ENCODE assay signal across 25 cellular contexts in the genomic region with DNA sequence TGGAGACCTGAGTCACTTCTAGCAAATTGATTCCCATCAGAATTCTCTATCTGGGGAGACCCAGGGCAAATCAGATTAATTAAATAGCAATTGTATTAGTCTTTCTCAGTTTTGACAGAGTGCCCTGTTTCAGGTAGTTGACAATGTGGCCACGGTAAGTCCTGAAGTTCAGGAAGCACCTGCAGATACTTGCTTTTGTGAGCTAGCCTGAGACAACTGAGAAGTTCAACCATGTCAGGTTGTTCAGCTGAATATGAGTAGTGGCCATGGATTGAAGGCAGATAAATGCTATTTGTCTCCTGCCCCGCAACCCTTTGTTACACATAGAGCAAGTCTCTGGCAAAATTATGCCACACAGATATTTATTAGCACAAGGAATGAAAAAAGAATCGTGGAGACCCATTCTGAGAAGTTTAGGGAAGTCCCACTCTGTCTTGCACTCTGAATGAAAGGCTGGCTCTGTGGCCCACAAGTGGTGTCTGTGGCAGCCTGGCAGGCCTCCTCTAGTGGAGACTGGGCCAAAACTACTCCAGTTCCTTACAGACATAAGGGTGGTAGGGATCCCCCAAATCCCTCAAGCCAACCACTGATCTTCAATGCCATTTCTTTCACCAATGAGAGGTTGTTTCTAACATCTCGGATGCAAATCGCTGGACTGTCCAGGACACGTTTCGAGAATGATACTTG.
"Had no signal": no experiment of that assay in that cellular context is flagged by ENCODE, and none has a peak within 500 bp of the region (broad histone marks: within the 10 kb centered on the region; RNA-seq: fewer than 3 reads in every experiment).

No MANE protein-coding gene starts in this region.

- H3K27me3 ChIP-seq: MG63, Peyer's patch had no signal

- H3K9me3 ChIP-seq: MG63, Peyer's patch, SK-N-SH had no signal

- H3K4me2 ChIP-seq: PC-9, SK-N-SH had no signal

- H3K4me1 ChIP-seq: Peyer's patch had no signal

- H3K36me3 ChIP-seq: MG63, Peyer's patch had no signal

- DNase-seq: IMR-90; Karpas-422; KG1; MG63; NCI-H1092 treated with DMSO at 0.1 percent for 48 hours; NCI-H1436; NCI-H187; NCI-H2029; NCI-H2081 treated with DMSO at 0.1 percent for 48 hours; NCI-H2171; NCI-H226; NCI-H446; NCI-H510A; NCI-H524 treated with DMSO at 0.1 percent for 48 hours; NCI-H69; NCI-H774; NK-92 treated with Interleukin-12 subunit alpha and Interleukin-12 subunit beta, amount 100 ng/mL, for 24 hours; OCI-M1; PC-9; Peyer's patch; SHP77; SK-N-SH; SW 1271 had no signal

- H3K27ac ChIP-seq: PC-9, Peyer's patch, RWPE1 had no signal

- H3K9ac ChIP-seq: SK-N-SH had no signal

- H2AFZ ChIP-seq: PC-9 had no signal

- H3K4me3 ChIP-seq: MG63, PC-9, Peyer's patch had no signal

- ATAC-seq: HepG2 had no signal
